ENCODE assay signal across 8 cellular contexts in genomic region chr3:135918600-135918999, GRCh38. TPM values are rescaled to one million over a fixed set of nuclear protein-coding genes. Genes with fewer than 3 reads are reported as not detected.
DNase-seq lines count a peak whose midpoint lies in the region; ATAC-seq and TF ChIP-seq lines count a peak whose summit lies in the region.

No MANE protein-coding gene starts in this region.

- no peak overlapping the region for H3K4me3 ChIP-seq in endodermal cell (ENCODE audit: low read length)

- POLR2A ChIA-PET in activated CD4-positive, alpha-beta T cell treated with anti-CD3 and anti-CD28 coated beads for 36 hours (lab: Charles Lee): no interaction called here

- ATAC-seq in activated CD4-positive, alpha-beta T cell treated with anti-CD3 and anti-CD28 coated beads for 36 hours: no peak
- ATAC-seq in GM21723 (IDR thresholded peaks at IDR 0.05; ENCODE audit: unreplicated experiment): no peak

- H3K4me1 Mint-ChIP-seq in endodermal cell: no peaks in the 10 kb centered on the region
- H3K4me1 Mint-ChIP-seq in activated CD4-positive, alpha-beta T cell treated with anti-CD3 and anti-CD28 coated beads for 36 hours: no peaks in the 10 kb centered on the region

- H3K9ac ChIP-seq in endodermal cell (ENCODE audit: extremely low read depth, low read length, poor library complexity, severe bottlenecking): no peak overlapping the region

- H3K27ac Mint-ChIP-seq in endodermal cell: no peak overlapping the region
- no peak overlapping the region for H3K27ac Mint-ChIP-seq in activated CD4-positive, alpha-beta T cell treated with anti-CD3 and anti-CD28 coated beads for 36 hours

- H3K9me3 Mint-ChIP-seq in endodermal cell: no peaks in the 10 kb centered on the region
- no peaks in the 10 kb centered on the region for H3K9me3 Mint-ChIP-seq in activated CD4-positive, alpha-beta T cell treated with anti-CD3 and anti-CD28 coated beads for 36 hours (ENCODE audit: low read depth)

- TF ChIP-seq CTCF in endodermal cell (conservative IDR thresholded peaks at IDR 0.05): peak; percentile 72

- intact Hi-C loops in activated CD4-positive, alpha-beta T cell treated with anti-CD3 and anti-CD28 coated beads for 36 hours (cut with DNase I, micrococcal nuclease): loop anchor here (1.0 to 2.0 kb wide), 2 partner anchors 124 kb away; no protein-coding TSS in a partner anchor

- H3K27me3 ChIP-seq in endodermal cell (ENCODE audit: control insufficient read depth, insufficient read depth, low read length, poor library complexity, severe bottlenecking): no peaks in the 10 kb centered on the region

- CTCF ChIA-PET in activated CD4-positive, alpha-beta T cell treated with anti-CD3 and anti-CD28 coated beads for 36 hours (lab: Charles Lee): interaction anchor here (1.0 kb wide), 1 partner anchor 15 kb away, joined by 3 read pairs; no protein-coding TSS in a partner anchor

- no peaks in the 10 kb centered on the region for H3K27me3 Mint-ChIP-seq in endodermal cell (ENCODE audit: insufficient read depth)
- H3K27me3 Mint-ChIP-seq in activated CD4-positive, alpha-beta T cell treated with anti-CD3 and anti-CD28 coated beads for 36 hours: peaks cover 12% of the 10 kb centered on the region

- no peak overlapping the region for H3K4me3 Mint-ChIP-seq in endodermal cell
- H3K4me3 Mint-ChIP-seq in activated CD4-positive, alpha-beta T cell treated with anti-CD3 and anti-CD28 coated beads for 36 hours: no peak overlapping the region

- no peaks in the 10 kb centered on the region for H3K36me3 Mint-ChIP-seq in endodermal cell (ENCODE audit: low read depth)
- H3K36me3 Mint-ChIP-seq in activated CD4-positive, alpha-beta T cell treated with anti-CD3 and anti-CD28 coated beads for 36 hours (ENCODE audit: low read depth): no peaks in the 10 kb centered on the region

- no peak overlapping the region for H3K27ac ChIP-seq in endodermal cell (ENCODE audit: low read depth, low read length)

- no peaks in the 10 kb centered on the region for H3K9me3 ChIP-seq in endodermal cell (ENCODE audit: control insufficient read depth, low read length)

- H3K4me1 ChIP-seq in endodermal cell (ENCODE audit: control insufficient read depth, insufficient read depth, low read length): no peaks in the 10 kb centered on the region

- no peaks in the 10 kb centered on the region for H3K36me3 ChIP-seq in endodermal cell (ENCODE audit: control insufficient read depth, insufficient read depth, low read length)

- 70 to 91% methylated on average over 1 of the region's 1 CpG for WGBS in endodermal cell (ENCODE audit: insufficient coverage in 1 of 2, insufficient read length in 1 of 2), 2 experiments

- peak; percentile 58 for DNase-seq in COLO829 (ENCODE audit: low spot score)
- DNase-seq in NAMALWA (ENCODE audit: low spot score): peak; percentile 35
- DNase-seq in endodermal cell: no peak
- peak; percentile 43 for DNase-seq in midbrain (lab: John Stamatoyannopoulos, UW)
- DNase-seq in activated CD4-positive, alpha-beta T cell treated with anti-CD3 and anti-CD28 coated beads for 36 hours: no peak
- DNase-seq in HUDEP-2 (lab: John Stamatoyannopoulos, UW; ENCODE audit: unreplicated experiment in 76 of 76): no peak
- DNase-seq in amygdala (lab: John Stamatoyannopoulos, UW): no peak

RNA-seq across cellular contexts. Expression of gene PPP2R3A, which starts 46.9 kb away (rescaled TPM):
- total RNA-seq in endodermal cell: 10 to 100 TPM; 12.5 to 16.5 TPM
- polyA plus RNA-seq in endodermal cell (2013, experiment 1 of 2): 15.9 TPM
- 15.3 TPM for polyA plus RNA-seq in endodermal cell (2013, experiment 2 of 2)
- under 1 TPM; 0.18 to 0.51 TPM for total RNA-seq in activated CD4-positive, alpha-beta T cell treated with anti-CD3 and anti-CD28 coated beads for 36 hours

Comparison
In these comparisons a context has a peak if more than half of its experiments do, and no peak if none do; other contexts are left out.
1. DNase-seq: peak in COLO829 (single experiment), NAMALWA (single experiment) and midbrain (single experiment); none in endodermal cell (single experiment), activated CD4-positive, alpha-beta T cell treated with anti-CD3 and anti-CD28 coated beads for 36 hours (single experiment), HUDEP-2 (0 of 76) and amygdala (0 of 56).
2. RNA of gene PPP2R3A, which starts 46.9 kb away (total RNA-seq): 12.5 to 16.5 TPM in endodermal cell; 0.18 to 0.51 TPM in activated CD4-positive, alpha-beta T cell treated with anti-CD3 and anti-CD28 coated beads for 36 hours; every median in the first group is over 4 times any median in the second.